In the genomic region with DNA sequence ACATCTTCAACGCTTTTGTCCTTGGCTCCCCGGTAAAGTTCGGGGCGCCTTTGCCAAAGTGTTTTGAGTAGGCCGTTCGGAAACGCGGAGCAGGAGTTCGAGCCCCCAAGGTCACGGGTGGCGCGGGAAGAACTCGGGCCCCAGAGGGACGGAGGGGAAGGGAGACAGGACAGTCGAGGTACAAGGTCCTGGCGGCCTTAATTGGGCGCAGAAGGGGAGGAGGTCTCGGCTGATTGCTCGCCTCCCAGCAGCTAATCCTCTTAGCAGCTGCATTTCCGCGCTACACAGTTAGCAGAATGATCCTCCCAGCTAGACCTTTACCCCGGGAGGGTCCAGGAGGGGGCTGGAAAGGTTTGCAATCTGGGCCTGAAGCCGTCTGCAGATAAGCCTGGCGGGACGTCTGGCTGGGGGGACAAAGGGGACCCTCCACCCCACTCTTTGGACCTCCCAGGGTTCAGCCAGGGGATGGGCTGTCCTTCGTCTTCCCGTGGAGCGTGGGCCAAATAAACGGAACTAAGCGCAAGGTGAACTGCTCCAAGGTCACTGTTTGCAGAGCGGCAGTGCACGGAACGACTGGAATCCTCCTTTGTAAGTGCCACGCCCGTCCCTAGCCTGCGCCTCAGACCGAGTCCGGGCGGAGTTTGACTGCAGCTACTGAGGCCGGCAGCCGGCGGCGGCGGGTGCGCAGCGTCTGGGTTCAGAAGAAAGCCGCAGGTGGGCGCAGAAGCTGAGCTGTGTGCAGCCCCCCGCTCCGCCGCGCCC, we compare ENCODE assay signal across 2 cellular contexts.
TF ChIP-seq lines count a peak whose summit lies in the region.

No MANE protein-coding gene starts in this region.

TF ChIP-seq in SK-N-SH, 30 proteins besides CTCF, POLR2A, EP300 and RAD21 (continued from another document):
- TF ChIP-seq, protein P1, sequence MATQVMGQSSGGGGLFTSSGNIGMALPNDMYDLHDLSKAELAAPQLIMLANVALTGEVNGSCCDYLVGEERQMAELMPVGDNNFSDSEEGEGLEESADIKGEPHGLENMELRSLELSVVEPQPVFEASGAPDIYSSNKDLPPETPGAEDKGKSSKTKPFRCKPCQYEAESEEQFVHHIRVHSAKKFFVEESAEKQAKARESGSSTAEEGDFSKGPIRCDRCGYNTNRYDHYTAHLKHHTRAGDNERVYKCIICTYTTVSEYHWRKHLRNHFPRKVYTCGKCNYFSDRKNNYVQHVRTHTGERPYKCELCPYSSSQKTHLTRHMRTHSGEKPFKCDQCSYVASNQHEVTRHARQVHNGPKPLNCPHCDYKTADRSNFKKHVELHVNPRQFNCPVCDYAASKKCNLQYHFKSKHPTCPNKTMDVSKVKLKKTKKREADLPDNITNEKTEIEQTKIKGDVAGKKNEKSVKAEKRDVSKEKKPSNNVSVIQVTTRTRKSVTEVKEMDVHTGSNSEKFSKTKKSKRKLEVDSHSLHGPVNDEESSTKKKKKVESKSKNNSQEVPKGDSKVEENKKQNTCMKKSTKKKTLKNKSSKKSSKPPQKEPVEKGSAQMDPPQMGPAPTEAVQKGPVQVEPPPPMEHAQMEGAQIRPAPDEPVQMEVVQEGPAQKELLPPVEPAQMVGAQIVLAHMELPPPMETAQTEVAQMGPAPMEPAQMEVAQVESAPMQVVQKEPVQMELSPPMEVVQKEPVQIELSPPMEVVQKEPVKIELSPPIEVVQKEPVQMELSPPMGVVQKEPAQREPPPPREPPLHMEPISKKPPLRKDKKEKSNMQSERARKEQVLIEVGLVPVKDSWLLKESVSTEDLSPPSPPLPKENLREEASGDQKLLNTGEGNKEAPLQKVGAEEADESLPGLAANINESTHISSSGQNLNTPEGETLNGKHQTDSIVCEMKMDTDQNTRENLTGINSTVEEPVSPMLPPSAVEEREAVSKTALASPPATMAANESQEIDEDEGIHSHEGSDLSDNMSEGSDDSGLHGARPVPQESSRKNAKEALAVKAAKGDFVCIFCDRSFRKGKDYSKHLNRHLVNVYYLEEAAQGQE (IDR thresholded peaks at IDR 0.05; ENCODE audit: low read depth, low read length), result no peak
- TF ChIP-seq TEAD4 (IDR thresholded peaks at IDR 0.05; ENCODE audit: borderline replicate concordance, insufficient read depth) (no peak), TCF12 (IDR thresholded peaks at IDR 0.05) (no peak)
- TF ChIP-seq, protein P2, sequence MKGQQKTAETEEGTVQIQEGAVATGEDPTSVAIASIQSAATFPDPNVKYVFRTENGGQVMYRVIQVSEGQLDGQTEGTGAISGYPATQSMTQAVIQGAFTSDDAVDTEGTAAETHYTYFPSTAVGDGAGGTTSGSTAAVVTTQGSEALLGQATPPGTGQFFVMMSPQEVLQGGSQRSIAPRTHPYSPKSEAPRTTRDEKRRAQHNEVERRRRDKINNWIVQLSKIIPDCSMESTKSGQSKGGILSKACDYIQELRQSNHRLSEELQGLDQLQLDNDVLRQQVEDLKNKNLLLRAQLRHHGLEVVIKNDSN (IDR thresholded peaks at IDR 0.05; ENCODE audit: borderline replicate concordance, low read depth), result no peak
- TF ChIP-seq, protein P3, sequence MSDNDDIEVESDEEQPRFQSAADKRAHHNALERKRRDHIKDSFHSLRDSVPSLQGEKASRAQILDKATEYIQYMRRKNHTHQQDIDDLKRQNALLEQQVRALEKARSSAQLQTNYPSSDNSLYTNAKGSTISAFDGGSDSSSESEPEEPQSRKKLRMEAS (IDR thresholded peaks at IDR 0.05; ENCODE audit: low read depth), result no peak
TF ChIP-seq in SK-N-SH: peak in this region for 0.

TF ChIP-seq in SK-N-SH treated with all-trans-retinoic acid at 6 μM for 48 hours, 23 proteins besides CTCF, POLR2A, EP300 and RAD21 (continued from another document):
- TF ChIP-seq, protein P4, sequence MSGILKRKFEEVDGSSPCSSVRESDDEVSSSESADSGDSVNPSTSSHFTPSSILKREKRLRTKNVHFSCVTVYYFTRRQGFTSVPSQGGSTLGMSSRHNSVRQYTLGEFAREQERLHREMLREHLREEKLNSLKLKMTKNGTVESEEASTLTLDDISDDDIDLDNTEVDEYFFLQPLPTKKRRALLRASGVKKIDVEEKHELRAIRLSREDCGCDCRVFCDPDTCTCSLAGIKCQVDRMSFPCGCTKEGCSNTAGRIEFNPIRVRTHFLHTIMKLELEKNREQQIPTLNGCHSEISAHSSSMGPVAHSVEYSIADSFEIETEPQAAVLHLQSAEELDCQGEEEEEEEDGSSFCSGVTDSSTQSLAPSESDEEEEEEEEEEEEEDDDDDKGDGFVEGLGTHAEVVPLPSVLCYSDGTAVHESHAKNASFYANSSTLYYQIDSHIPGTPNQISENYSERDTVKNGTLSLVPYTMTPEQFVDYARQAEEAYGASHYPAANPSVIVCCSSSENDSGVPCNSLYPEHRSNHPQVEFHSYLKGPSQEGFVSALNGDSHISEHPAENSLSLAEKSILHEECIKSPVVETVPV (CRISPR knock-in tag; IDR thresholded peaks at IDR 0.05), result no peak
- TF ChIP-seq, protein P5, sequence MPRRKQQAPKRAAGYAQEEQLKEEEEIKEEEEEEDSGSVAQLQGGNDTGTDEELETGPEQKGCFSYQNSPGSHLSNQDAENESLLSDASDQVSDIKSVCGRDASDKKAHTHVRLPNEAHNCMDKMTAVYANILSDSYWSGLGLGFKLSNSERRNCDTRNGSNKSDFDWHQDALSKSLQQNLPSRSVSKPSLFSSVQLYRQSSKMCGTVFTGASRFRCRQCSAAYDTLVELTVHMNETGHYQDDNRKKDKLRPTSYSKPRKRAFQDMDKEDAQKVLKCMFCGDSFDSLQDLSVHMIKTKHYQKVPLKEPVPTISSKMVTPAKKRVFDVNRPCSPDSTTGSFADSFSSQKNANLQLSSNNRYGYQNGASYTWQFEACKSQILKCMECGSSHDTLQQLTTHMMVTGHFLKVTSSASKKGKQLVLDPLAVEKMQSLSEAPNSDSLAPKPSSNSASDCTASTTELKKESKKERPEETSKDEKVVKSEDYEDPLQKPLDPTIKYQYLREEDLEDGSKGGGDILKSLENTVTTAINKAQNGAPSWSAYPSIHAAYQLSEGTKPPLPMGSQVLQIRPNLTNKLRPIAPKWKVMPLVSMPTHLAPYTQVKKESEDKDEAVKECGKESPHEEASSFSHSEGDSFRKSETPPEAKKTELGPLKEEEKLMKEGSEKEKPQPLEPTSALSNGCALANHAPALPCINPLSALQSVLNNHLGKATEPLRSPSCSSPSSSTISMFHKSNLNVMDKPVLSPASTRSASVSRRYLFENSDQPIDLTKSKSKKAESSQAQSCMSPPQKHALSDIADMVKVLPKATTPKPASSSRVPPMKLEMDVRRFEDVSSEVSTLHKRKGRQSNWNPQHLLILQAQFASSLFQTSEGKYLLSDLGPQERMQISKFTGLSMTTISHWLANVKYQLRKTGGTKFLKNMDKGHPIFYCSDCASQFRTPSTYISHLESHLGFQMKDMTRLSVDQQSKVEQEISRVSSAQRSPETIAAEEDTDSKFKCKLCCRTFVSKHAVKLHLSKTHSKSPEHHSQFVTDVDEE (CRISPR knock-in tag; IDR thresholded peaks at IDR 0.05), result no peak
- TF ChIP-seq TOX (CRISPR knock-in tag; IDR thresholded peaks at IDR 0.05; ENCODE audit: borderline replicate concordance), result no peak
- no peak for TF ChIP-seq ZNF565 (CRISPR knock-in tag; conservative IDR thresholded peaks at IDR 0.05; ENCODE audit: low read depth)
